8 cellular contexts compared by ENCODE assay signal in the genomic region with DNA sequence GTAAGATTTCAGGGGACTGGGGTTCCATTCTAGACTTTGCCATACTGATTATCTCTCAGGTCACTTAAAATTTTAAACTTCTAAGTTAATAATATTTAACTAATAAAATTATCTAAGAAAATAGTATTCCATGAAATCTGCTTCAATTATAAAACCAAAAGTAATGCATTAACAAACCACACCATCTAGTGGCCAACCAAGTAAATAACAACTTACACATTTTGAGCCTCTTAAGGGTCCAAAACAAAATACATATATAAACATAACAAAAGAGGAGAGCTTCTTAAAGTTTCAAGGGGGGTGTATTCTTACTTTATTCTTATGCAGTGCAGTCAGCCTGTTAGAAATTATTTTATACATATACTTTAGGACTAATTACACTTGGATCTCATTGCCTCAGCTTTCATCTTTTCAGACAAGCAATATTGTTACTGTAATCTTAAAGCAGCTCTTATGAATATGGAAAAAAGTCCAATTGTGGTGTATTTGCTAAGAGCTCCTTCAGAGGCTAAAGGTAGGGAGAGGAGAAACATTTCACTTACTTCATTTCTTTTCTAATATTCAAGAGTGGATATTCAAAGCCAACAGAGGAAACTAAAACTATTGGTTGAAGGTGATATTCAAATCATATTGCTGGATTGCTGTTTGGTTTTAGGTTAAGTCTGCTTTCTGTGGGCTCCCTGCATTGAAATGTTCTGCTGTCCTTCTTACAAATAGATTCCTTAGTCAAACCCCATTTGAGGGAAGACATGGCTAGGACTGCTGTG.
DNase-seq lines count a peak whose midpoint lies in the region; ATAC-seq and TF ChIP-seq lines count a peak whose summit lies in the region.

No MANE protein-coding gene starts in this region.

- H3K4me3 ChIP-seq in mammary epithelial cell (replicated peaks in 1 of 3; ENCODE audit: insufficient read depth in 1 of 3, low read depth in 2 of 3, low read length in 3 of 3) (no peak overlapping the region), aorta (ENCODE audit: low read length in 2 of 2) (no peak overlapping the region)

- H3K4me1 ChIP-seq in mammary epithelial cell (ENCODE audit: insufficient read depth, low read length), result peaks cover 13% of the 10 kb centered on the region
- H3K4me1 ChIP-seq in aorta (ENCODE audit: control insufficient read depth in 1 of 2, insufficient read depth in 2 of 2, low read length in 2 of 2), result no peaks in the 10 kb centered on the region

- BruUV-seq in mammary epithelial cell (replicated peaks; lab: Mats Ljungman, UMichigan), result no TSS peak

- no peak overlapping the region for H3K4me2 ChIP-seq in mammary epithelial cell (ENCODE audit: insufficient read depth, low read depth, low read length)

- H3K79me2 ChIP-seq in mammary epithelial cell (ENCODE audit: insufficient read depth, low read length), result no peaks in the 10 kb centered on the region

- CTCF ChIA-PET in mammary epithelial cell (lab: Charles Lee; ENCODE audit: low non-redundant PET), result interaction anchor here (0.6 to 0.8 kb wide), 2 partner anchors 173 to 557 kb away, joined by 6 to 10 read pairs; no protein-coding TSS in a partner anchor

- no peaks in the 10 kb centered on the region for H3K27me3 ChIP-seq in mammary epithelial cell (ENCODE audit: insufficient read depth, low read length)
- H3K27me3 ChIP-seq in aorta (ENCODE audit: control insufficient read depth in 1 of 2, insufficient read depth in 2 of 2, low read length in 1 of 2), result no peaks in the 10 kb centered on the region

- H3K36me3 ChIP-seq in mammary epithelial cell (ENCODE audit: insufficient read depth, low read length) (peaks cover 6% of the 10 kb centered on the region), aorta (ENCODE audit: control insufficient read depth in 1 of 2, insufficient read depth in 2 of 2, low read length in 1 of 2) (no peaks in the 10 kb centered on the region)

- no peaks in the 10 kb centered on the region for H3K9me3 ChIP-seq in mammary epithelial cell (replicated peaks; ENCODE audit: insufficient read depth, low read length)
- H3K9me3 ChIP-seq in aorta (ENCODE audit: control insufficient read depth, low read length), result no peaks in the 10 kb centered on the region

- no peak overlapping the region for H2AFZ ChIP-seq in mammary epithelial cell (ENCODE audit: low read depth, low read length)

- DNase-seq in AG08395 (ENCODE audit: low spot score), result peak; percentile 19
- DNase-seq in GM13976 (ENCODE audit: low spot score), result no peak
- DNase-seq in NCI-H2227 (lab: John Stamatoyannopoulos, UW; ENCODE audit: unreplicated experiment), result peak; percentile 9
- DNase-seq in mammary epithelial cell, result peak; percentile 17
- peak; percentile 56 to 61 for DNase-seq in lung microvascular endothelial cell (ENCODE audit: low read depth in 2 of 2)
- no peak for DNase-seq in aorta
- no peak for DNase-seq in stimulated activated naive CD8-positive, alpha-beta T cell treated with anti-CD3 and anti-CD28 coated beads, Interleukin-15, Interleukin-2, amounts not matched to agents 100 U/mL and 50 U/mL, for 24 hours

- no peak overlapping the region for H3K9ac ChIP-seq in mammary epithelial cell (ENCODE audit: insufficient read depth, low read length)

- ATAC-seq in HG02763 (IDR thresholded peaks at IDR 0.05; ENCODE audit: unreplicated experiment) (peak; percentile 29), aorta (ENCODE audit: low FRiP score) (no peak)
- no peak for ATAC-seq in stimulated activated naive CD8-positive, alpha-beta T cell treated with anti-CD3 and anti-CD28 coated beads, Interleukin-15, Interleukin-2, amounts not matched to agents 100 U/mL and 50 U/mL, for 24 hours

- TF ChIP-seq CTCF in GM13976 (IDR thresholded peaks at IDR 0.05; ENCODE audit: borderline replicate concordance, control extremely low read depth, extremely low read depth, insufficient read depth, missing control alignments), result peak; percentile 35
- TF ChIP-seq CTCF in mammary epithelial cell (conservative IDR thresholded peaks at IDR 0.05 in 1 of 2, IDR thresholded peaks at IDR 0.05 in 1 of 2; ENCODE audit: extremely low read depth in 1 of 2, insufficient read depth in 1 of 2, low read depth in 1 of 2, low read length in 2 of 2), result peak; percentile 51 to 65

- H3K27ac ChIP-seq in mammary epithelial cell (ENCODE audit: insufficient read depth, low read depth, low read length), result peak overlapping the region; percentile 93
- no peak overlapping the region for H3K27ac ChIP-seq in aorta (ENCODE audit: low read depth in 1 of 2, low read length in 2 of 2)

- dilution Hi-C loops in mammary epithelial cell (cut with HindIII; ENCODE audit: low sequenced_read_pairs), result no loop called here

- in situ Hi-C loops in GM13976 (cut with MboI; ENCODE audit: low sequenced_read_pairs, unreplicated experiment) (loop anchor here (25.0 kb wide), 1 partner anchor 552 kb away; no protein-coding TSS in a partner anchor), mammary epithelial cell (cut with MboI; ENCODE audit: low sequenced_read_pairs in 2 of 2) (loop anchor here (10.0 to 25.0 kb wide), 3 partner anchors 180 to 552 kb away; no protein-coding TSS in a partner anchor)

- no peaks in the 10 kb centered on the region for H4K20me1 ChIP-seq in mammary epithelial cell (ENCODE audit: insufficient read depth, low read length)

- intact Hi-C loops in mammary epithelial cell (cut with micrococcal nuclease) (no loop called here), aorta (cut with DNase I) (loop anchor here (5.0 to 10.0 kb wide), 3 partner anchors 170 to 662 kb away; no protein-coding TSS in a partner anchor)

Comparison
In these comparisons a context has a peak if more than half of its experiments do, and no peak if none do; other contexts are left out.
1. DNase-seq: peak in AG08395 (single experiment), NCI-H2227 (single experiment), mammary epithelial cell (single experiment) and lung microvascular endothelial cell (2 of 2); none in GM13976 (single experiment), aorta (0 of 2) and stimulated activated naive CD8-positive, alpha-beta T cell treated with anti-CD3 and anti-CD28 coated beads, Interleukin-15, Interleukin-2, amounts not matched to agents 100 U/mL and 50 U/mL, for 24 hours (single experiment).